1 cellular context compared by ENCODE assay signal in the genomic region with DNA sequence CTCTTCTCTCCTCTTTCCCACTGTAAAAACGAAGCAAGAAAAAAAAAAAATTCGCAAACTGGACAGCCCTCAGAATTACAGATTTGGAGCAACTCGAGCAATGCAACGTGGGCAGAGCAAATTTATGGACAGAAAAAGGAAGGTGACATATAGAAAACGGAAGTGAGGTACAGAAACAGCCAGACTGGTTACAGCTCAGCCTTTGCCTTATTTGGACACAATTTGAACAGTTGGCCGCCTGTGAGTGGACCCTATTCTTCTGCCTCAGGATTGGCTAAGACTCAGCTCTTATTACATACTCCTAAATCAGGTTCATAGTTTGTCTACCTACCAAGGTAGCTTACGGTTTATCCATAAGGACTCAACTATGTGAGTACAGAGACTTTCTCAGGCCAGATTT.
TF ChIP-seq lines count a peak whose summit lies in the region.

No MANE protein-coding gene starts in this region.

TF ChIP-seq in GM12878, 131 proteins besides CTCF, POLR2A, EP300 and RAD21 (continued from another document):
- TF ChIP-seq, protein P1, sequence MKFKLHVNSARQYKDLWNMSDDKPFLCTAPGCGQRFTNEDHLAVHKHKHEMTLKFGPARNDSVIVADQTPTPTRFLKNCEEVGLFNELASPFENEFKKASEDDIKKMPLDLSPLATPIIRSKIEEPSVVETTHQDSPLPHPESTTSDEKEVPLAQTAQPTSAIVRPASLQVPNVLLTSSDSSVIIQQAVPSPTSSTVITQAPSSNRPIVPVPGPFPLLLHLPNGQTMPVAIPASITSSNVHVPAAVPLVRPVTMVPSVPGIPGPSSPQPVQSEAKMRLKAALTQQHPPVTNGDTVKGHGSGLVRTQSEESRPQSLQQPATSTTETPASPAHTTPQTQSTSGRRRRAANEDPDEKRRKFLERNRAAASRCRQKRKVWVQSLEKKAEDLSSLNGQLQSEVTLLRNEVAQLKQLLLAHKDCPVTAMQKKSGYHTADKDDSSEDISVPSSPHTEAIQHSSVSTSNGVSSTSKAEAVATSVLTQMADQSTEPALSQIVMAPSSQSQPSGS (IDR thresholded peaks at IDR 0.05; ENCODE audit: low read length) = no peak
- TF ChIP-seq SRF (IDR thresholded peaks at IDR 0.05; ENCODE audit: low read depth in 2 of 2, low read length in 2 of 2) = peak; percentile 33 to 88; a peak in 2 of 4 replicates
- no peak for TF ChIP-seq CUX1 (IDR thresholded peaks at IDR 0.05; ENCODE audit: insufficient replicate concordance, low read depth, low read length)
- no peak for TF ChIP-seq ZBTB33 (IDR thresholded peaks at IDR 0.05)
- TF ChIP-seq GABPA (IDR thresholded peaks at IDR 0.05; ENCODE audit: low read depth) = 0 out of 2 replicates have a peak, but pooled peaks have one; percentile 40
- TF ChIP-seq SMAD1 (IDR thresholded peaks at IDR 0.05; ENCODE audit: low read depth, partially characterized antibody) = no peak
- TF ChIP-seq HCFC1 (IDR thresholded peaks at IDR 0.05; ENCODE audit: low read length) = no peak
- TF ChIP-seq SPI1 (IDR thresholded peaks at IDR 0.05; ENCODE audit: borderline replicate concordance, insufficient read depth, low read depth, low read length) = peak; percentile 42; the same call in 1 of the 2 replicates
- no peak for TF ChIP-seq ZNF207 (IDR thresholded peaks at IDR 0.05; ENCODE audit: borderline replicate concordance)
